ENCODE assay signal across 8 cellular contexts in the genomic region with DNA sequence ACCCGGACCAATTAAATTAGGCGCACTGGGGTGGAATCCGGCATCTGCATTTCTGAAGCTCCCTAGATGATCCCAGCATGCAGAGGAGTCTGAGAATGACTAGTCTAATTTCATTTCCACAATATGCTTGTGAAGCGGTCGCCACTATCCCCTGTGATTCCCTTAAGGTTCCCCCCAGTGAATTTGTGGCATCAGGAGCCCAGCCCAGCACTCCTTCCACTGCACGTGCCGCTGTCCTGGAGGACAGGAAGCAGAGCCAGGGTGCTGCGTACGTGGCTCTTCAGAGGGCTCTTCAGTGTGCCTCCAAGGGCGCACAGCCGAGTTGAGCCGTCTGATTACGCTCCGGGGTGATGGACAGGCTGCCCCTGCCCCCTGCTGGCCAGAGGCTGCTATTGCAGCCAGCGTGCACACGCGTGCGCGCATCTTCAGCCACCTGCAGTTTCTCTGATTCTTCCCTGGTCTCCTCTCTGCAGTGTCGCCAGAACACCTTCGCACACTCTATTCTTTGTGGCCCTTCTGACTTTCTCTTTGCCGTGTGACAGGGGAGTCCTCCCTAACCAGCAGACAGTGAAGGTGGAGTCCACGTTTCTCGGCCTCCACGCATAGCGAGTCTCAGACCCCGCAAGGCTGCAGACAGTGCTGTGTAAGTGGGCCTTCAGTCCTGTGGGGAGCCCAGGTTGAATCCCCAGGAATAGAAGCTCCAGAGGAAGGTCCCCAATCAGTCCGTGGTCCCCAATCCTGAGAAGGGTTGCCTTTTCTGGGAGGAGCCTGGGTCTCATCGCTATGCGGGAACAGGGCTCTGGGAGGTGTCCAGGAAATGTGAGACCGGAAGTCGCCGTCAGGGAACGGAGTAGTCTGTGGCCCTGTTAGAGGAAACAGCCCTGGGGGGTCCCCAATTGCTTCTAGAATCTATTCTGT. TPM values are rescaled to one million over a fixed set of nuclear protein-coding genes. Genes with fewer than 3 reads are reported as not detected.
DNase-seq lines count a peak whose midpoint lies in the region; ATAC-seq and TF ChIP-seq lines count a peak whose summit lies in the region.

No MANE protein-coding gene starts in this region.

- TF ChIP-seq CTCF in AG09319 (IDR thresholded peaks at IDR 0.05; ENCODE audit: low read depth, low read length) = peak; percentile 100

- DNase-seq in AG09319 (ENCODE audit: extremely low read depth, low read depth) (peak; percentile 35), NCI-H226 (peak; percentile 52), cerebellum (ENCODE audit: low spot score) (peak; percentile 62), kidney glomerular epithelial cell (lab: John Stamatoyannopoulos, UW) (peak; percentile 65)
- peak; percentile 84 for DNase-seq in activated CD4-positive, CD25-positive, alpha-beta regulatory T cell treated with anti-CD3 and anti-CD28 coated beads, Interleukin-2, amount 50 U/mL, for 72 hours
- peak; percentile 84 for DNase-seq in stimulated activated CD4-positive, alpha-beta T cell treated with anti-CD3 and anti-CD28 coated beads, Interleukin-2, amount 100 ng/mL, for 24 hours

- ATAC-seq in GM18909 (IDR thresholded peaks at IDR 0.05; ENCODE audit: poor library complexity, unreplicated experiment) = peak; percentile 91
- peak; percentile 91 for ATAC-seq in HG03280 (IDR thresholded peaks at IDR 0.05; ENCODE audit: unreplicated experiment)

RNA-seq across cellular contexts. Expression of a gene that starts 16.5 kb away (rescaled TPM):
- not detected for total RNA-seq in cerebellum

RNA-seq across cellular contexts. Expression of a gene that starts 32.4 kb away (rescaled TPM):
- total RNA-seq in cerebellum = 0.54 TPM

Comparison
In these comparisons a context has a peak if more than half of its experiments do, and no peak if none do; other contexts are left out.
1. Peak in every context shown above with its lines: DNase-seq and ATAC-seq.